Comparison of ENCODE assay signal across 8 cellular contexts in the genomic region with DNA sequence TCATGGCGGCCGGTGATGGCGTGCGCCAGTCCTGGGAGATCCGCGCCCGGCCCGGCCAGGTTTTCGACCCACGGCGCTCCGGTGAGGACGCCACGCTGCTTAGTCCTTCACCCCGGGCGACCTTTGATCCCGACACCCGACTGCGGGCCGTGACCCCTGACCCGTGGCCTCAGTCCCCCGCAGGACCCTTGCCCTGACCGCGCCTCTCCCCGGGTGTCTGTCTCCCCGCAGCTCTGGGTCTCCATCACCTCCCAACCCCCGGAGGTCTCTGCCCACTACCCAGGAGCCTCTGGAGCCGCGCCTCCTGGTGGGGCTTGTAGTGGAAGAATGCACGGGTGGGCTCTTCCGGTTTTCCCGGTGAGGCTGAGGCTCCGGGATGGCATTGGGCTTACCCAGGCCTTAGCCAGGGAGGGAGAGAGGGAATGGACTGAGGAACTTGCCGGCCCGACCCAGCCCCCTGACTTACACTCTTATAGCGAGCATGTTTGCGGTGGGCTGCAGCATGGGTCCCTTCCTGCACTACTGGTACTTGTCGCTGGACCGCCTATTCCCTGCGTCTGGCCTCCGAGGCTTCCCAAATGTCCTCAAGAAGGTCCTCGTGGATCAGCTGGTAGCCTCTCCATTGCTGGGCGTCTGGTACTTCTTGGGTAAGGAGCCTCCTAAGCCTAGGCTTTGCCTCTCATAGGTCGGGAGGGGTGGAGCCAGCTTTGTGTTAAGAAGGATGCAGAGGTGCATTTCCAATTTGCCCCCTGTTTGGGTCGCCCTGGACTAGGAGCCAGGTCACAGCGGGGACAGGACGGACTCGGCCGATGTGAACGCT. TPM values are rescaled to one million over a fixed set of nuclear protein-coding genes. Genes with fewer than 3 reads are reported as not detected.
DNase-seq lines count a peak whose midpoint lies in the region; ATAC-seq and TF ChIP-seq lines count a peak whose summit lies in the region.

No MANE protein-coding gene starts in this region.

- intact Hi-C loops in ovary (cut with DNase I) = loop anchor here in 3 of 4 donors (2.0 to 10.0 kb wide), 4 partner anchors 59 to 221 kb away; a partner anchor contains a TSS

- H3K27ac Mint-ChIP-seq in T-helper 1 cell treated with Interleukin-12 subunit alpha and Interleukin-12 subunit beta and Interleukin-4 antibody, amounts not matched to agents 30 μg/mL and 1 μg/mL, for 36 hours = peak overlapping the region; percentile 89

- no peaks in the 10 kb centered on the region for H3K9me3 Mint-ChIP-seq in T-helper 1 cell treated with Interleukin-12 subunit alpha and Interleukin-12 subunit beta and Interleukin-4 antibody, amounts not matched to agents 30 μg/mL and 1 μg/mL, for 36 hours

- H3K4me1 Mint-ChIP-seq in T-helper 1 cell treated with Interleukin-12 subunit alpha and Interleukin-12 subunit beta and Interleukin-4 antibody, amounts not matched to agents 30 μg/mL and 1 μg/mL, for 36 hours (ENCODE audit: low read depth) = peaks cover 22% of the 10 kb centered on the region

- no peaks in the 10 kb centered on the region for H3K27me3 ChIP-seq in ovary

- 5 to 11% (median 8%) methylated on average over 33 to 50 of the region's 50 CpGs for WGBS in ovary, 3 donors

- H3K4me3 ChIP-seq in ovary = peak overlapping the region; percentile 62

- peak overlapping the region; percentile 81 to 95 for H3K27ac ChIP-seq in ovary

- no peak for TF ChIP-seq CTCF in ovary (IDR thresholded peaks at IDR 0.05)

- ATAC-seq in activated CD4-positive, CD25-positive, alpha-beta regulatory T cell treated with anti-CD3 and anti-CD28 coated beads, Interleukin-2, amount 50 U/mL, for 24 hours = no peak
- ATAC-seq in HG03457 (IDR thresholded peaks at IDR 0.05; ENCODE audit: unreplicated experiment) = no peak

- TF ChIP-seq EP300 in ovary (IDR thresholded peaks at IDR 0.05) = no peak

- H3K36me3 Mint-ChIP-seq in T-helper 1 cell treated with Interleukin-12 subunit alpha and Interleukin-12 subunit beta and Interleukin-4 antibody, amounts not matched to agents 30 μg/mL and 1 μg/mL, for 36 hours (ENCODE audit: low read depth) = peaks cover 7% of the 10 kb centered on the region

- TF ChIP-seq POLR2A in erythroblast (IDR thresholded peaks at IDR 0.05; ENCODE audit: low read length) (peak; percentile 50), ovary (IDR thresholded peaks at IDR 0.05) (no peak)

- H3K4me1 ChIP-seq in ovary (ENCODE audit: insufficient read depth) = peaks cover 6% of the 10 kb centered on the region

- DNase-seq in T-helper 1 cell (no peak), RKO (ENCODE audit: low spot score) (peak; percentile 28), erythroblast (lab: John Stamatoyannopoulos, UW) (peak in 1 of 2 experiments; percentile 53), ovary (peak in 3 of 5 donors; percentile 63 to 82 (median 77)), kidney tubule cell (ENCODE audit: low spot score) (no peak)

- peak overlapping the region; percentile 83 for H3K4me3 Mint-ChIP-seq in T-helper 1 cell treated with Interleukin-12 subunit alpha and Interleukin-12 subunit beta and Interleukin-4 antibody, amounts not matched to agents 30 μg/mL and 1 μg/mL, for 36 hours

- no peaks in the 10 kb centered on the region for H3K27me3 Mint-ChIP-seq in T-helper 1 cell treated with Interleukin-12 subunit alpha and Interleukin-12 subunit beta and Interleukin-4 antibody, amounts not matched to agents 30 μg/mL and 1 μg/mL, for 36 hours (ENCODE audit: low read depth)

- H3K36me3 ChIP-seq in ovary = no peaks in the 10 kb centered on the region

- no peaks in the 10 kb centered on the region for H3K9me3 ChIP-seq in ovary

RNA-seq across cellular contexts. Expression of a gene that starts 0.6 kb away (rescaled TPM):
- total RNA-seq in ovary = 10 to 100 TPM in 2 of 7 donors, 1 to 10 TPM in 5; 6.9 to 15.2 (median 8.6) TPM
- 10 to 100 TPM in 1 of 2 donors, 1 to 10 TPM in 1; 3.5 to 12.0 TPM for polyA plus RNA-seq in ovary

RNA-seq across cellular contexts. Expression of a gene that starts 10.2 kb away (rescaled TPM):
- total RNA-seq in ovary = 10 to 100 TPM in 2 of 7 donors, 1 to 10 TPM in 5; 1.9 to 32.9 (median 9.0) TPM
- 1 to 10 TPM; 5.5 to 7.9 TPM for polyA plus RNA-seq in ovary

RNA-seq across cellular contexts. Expression of a gene that starts 20.0 kb away (rescaled TPM):
- total RNA-seq in ovary = 10 to 100 TPM; 10.1 to 70.9 (median 16.1) TPM
- polyA plus RNA-seq in ovary = 10 to 100 TPM; 21.8 to 34.4 TPM

RNA-seq across cellular contexts. Expression of a gene that starts 32.6 kb away (rescaled TPM):
- total RNA-seq in ovary = 1 to 10 TPM in 4 of 7 donors, under 1 TPM in 2, not detected in 1; 0.57 to 1.7 (median 1.1) TPM
- under 1 TPM; 0.50 to 0.67 TPM for polyA plus RNA-seq in ovary

RNA-seq across cellular contexts. Expression of a gene that starts 40.6 kb away (rescaled TPM):
- 10 to 100 TPM; 16.5 to 63.2 (median 48.9) TPM for total RNA-seq in ovary
- polyA plus RNA-seq in ovary = 10 to 100 TPM; 12.8 to 13.6 TPM

Comparison
In these comparisons a context has a peak if more than half of its experiments do, and no peak if none do; other contexts are left out.
1. DNase-seq: peak in RKO (single experiment) and ovary (3 of 5); none in T-helper 1 cell (0 of 5) and kidney tubule cell (single experiment).